4 cellular contexts compared by ENCODE assay signal in genomic region chr6:99967052-99967451, GRCh38. TPM values are rescaled to one million over a fixed set of nuclear protein-coding genes. Genes with fewer than 3 reads are reported as not detected.
"Had no signal": no experiment of that assay in that cellular context is flagged by ENCODE, and none has a peak within 500 bp of the region (broad histone marks: within the 10 kb centered on the region; RNA-seq: fewer than 3 reads in every experiment).

No MANE protein-coding gene starts in this region.

- H3K4me3 ChIP-seq: GM12878 had no signal

- DNase-seq: GDM1, GF-D8 had no signal

- ATAC-seq: GM12878 had no signal

RNA-seq across cellular contexts. Expression of gene MCHR2, which starts 27.0 kb away (rescaled TPM):
- total RNA-seq: G401, GM12878 had no signal
- polyA plus RNA-seq: GM12878 had no signal
